8 cellular contexts compared by ENCODE assay signal in genomic region chr11:43943357-43943930, GRCh38. TPM values are rescaled to one million over a fixed set of nuclear protein-coding genes. Genes with fewer than 3 reads are reported as not detected.
DNase-seq lines count a peak whose midpoint lies in the region; ATAC-seq and TF ChIP-seq lines count a peak whose summit lies in the region.

No MANE protein-coding gene starts in this region.

- peak overlapping the region; percentile 81 to 91 (median 88) for H3K4me3 Mint-ChIP-seq in CD8-positive, alpha-beta memory T cell
- peak overlapping the region; percentile 95 to 96 (median 96) for H3K4me3 Mint-ChIP-seq in nephron

- H3K27me3 Mint-ChIP-seq in CD8-positive, alpha-beta memory T cell, result peaks cover 40 to 65% of the 10 kb centered on the region in 2 donors
- peaks cover 66% of the 10 kb centered on the region for H3K27me3 Mint-ChIP-seq in nephron (ENCODE audit: low read depth)

- intact Hi-C loops in dorsolateral prefrontal cortex (cut with DNase I) (loop anchor here in 1 of 2 donors (5.0 kb wide), 2 partner anchors 51 to 94 kb away; no protein-coding TSS in a partner anchor), OCI-LY7 (cut with micrococcal nuclease; ENCODE audit: unreplicated experiment) (no loop called here)

- no peaks in the 10 kb centered on the region for H3K79me2 ChIP-seq in OCI-LY7 (ENCODE audit: insufficient read depth, low read depth, low read length)

- H3K9me3 ChIP-seq in CD8-positive, alpha-beta memory T cell (ENCODE audit: low read length), result no peaks in the 10 kb centered on the region
- H3K9me3 ChIP-seq in OCI-LY7 (ENCODE audit: low read length), result no peaks in the 10 kb centered on the region

- no peaks in the 10 kb centered on the region for H3K9me3 Mint-ChIP-seq in CD8-positive, alpha-beta memory T cell
- H3K9me3 Mint-ChIP-seq in nephron, result no peaks in the 10 kb centered on the region

- H3K4me1 ChIP-seq in CD8-positive, alpha-beta memory T cell (ENCODE audit: insufficient read depth, low read length), result peaks cover 8% of the 10 kb centered on the region
- no peaks in the 10 kb centered on the region for H3K4me1 ChIP-seq in OCI-LY7 (ENCODE audit: insufficient read depth, low read length, poor library complexity, severe bottlenecking)

- H3K36me3 Mint-ChIP-seq in CD8-positive, alpha-beta memory T cell, result peaks cover 0 to 3% (median 0%) of the 10 kb centered on the region in 3 donors
- H3K36me3 Mint-ChIP-seq in nephron (ENCODE audit: low read depth), result no peaks in the 10 kb centered on the region

- H3K4me3 ChIP-seq in CD8-positive, alpha-beta memory T cell (ENCODE audit: low read length), result no peak overlapping the region
- peak overlapping the region; percentile 50 to 79 (median 67) for H3K4me3 ChIP-seq in dorsolateral prefrontal cortex
- H3K4me3 ChIP-seq in OCI-LY7 (ENCODE audit: low read depth, low read length, poor library complexity, severe bottlenecking), result no peak overlapping the region

- TF ChIP-seq CTCF in dorsolateral prefrontal cortex (IDR thresholded peaks at IDR 0.05 in 54 of 56, conservative IDR thresholded peaks at IDR 0.05 in 2 of 56; ENCODE audit: low read depth in 1 of 56, partially characterized antibody in 56 of 56) (peak in 1 of 56 donors; percentile 6), nephron (IDR thresholded peaks at IDR 0.05; ENCODE audit: unreplicated experiment in 3 of 3) (no peak), OCI-LY7 (conservative IDR thresholded peaks at IDR 0.05; ENCODE audit: low read length) (no peak)

- no peaks in the 10 kb centered on the region for H4K20me1 ChIP-seq in OCI-LY7 (ENCODE audit: insufficient read depth, low read length)

- POLR2A ChIA-PET in CD8-positive, alpha-beta memory T cell (lab: Charles Lee), result no interaction called here
- POLR2A ChIA-PET in OCI-LY7 (lab: Charles Lee), result no interaction called here

- H3K9me2 ChIP-seq in OCI-LY7 (ENCODE audit: insufficient read depth, low read length), result no peaks in the 10 kb centered on the region

- H3K4me2 ChIP-seq in OCI-LY7 (ENCODE audit: low read length), result no peak overlapping the region

- no peak overlapping the region for H2AFZ ChIP-seq in OCI-LY7 (ENCODE audit: low read length)

- no peak for DNase-seq in CD8-positive, alpha-beta memory T cell
- DNase-seq in NCI-H69 (lab: John Stamatoyannopoulos, UW) (peak; percentile 59), dorsolateral prefrontal cortex (no peak), OCI-LY7 (ENCODE audit: low spot score) (no peak)

- BruUV-seq in OCI-LY7 (replicated peaks; lab: Mats Ljungman, UMichigan), result no TSS peak

- peaks cover 14 to 20% (median 15%) of the 10 kb centered on the region in 3 donors for H3K4me1 Mint-ChIP-seq in CD8-positive, alpha-beta memory T cell
- peaks cover 23% of the 10 kb centered on the region for H3K4me1 Mint-ChIP-seq in nephron

- peak overlapping the region in 3 of 8 donors; percentile 5 to 53 (median 33) for H3K27ac Mint-ChIP-seq in CD8-positive, alpha-beta memory T cell
- peak overlapping the region in 2 of 3 experiments; percentile 35 to 85 for H3K27ac Mint-ChIP-seq in nephron

- no peak for ATAC-seq in HG03025 (IDR thresholded peaks at IDR 0.05; ENCODE audit: low FRiP score, unreplicated experiment)
- no peak for ATAC-seq in HG02885 (IDR thresholded peaks at IDR 0.05; ENCODE audit: poor library complexity, unreplicated experiment)
- no peak for ATAC-seq in HG03280 (IDR thresholded peaks at IDR 0.05; ENCODE audit: unreplicated experiment)

- no peak overlapping the region for H3K27ac ChIP-seq in CD8-positive, alpha-beta memory T cell (ENCODE audit: low read depth, low read length)
- peak overlapping the region in 53 of 59 donors; percentile 14 to 95 (median 83) for H3K27ac ChIP-seq in dorsolateral prefrontal cortex
- no peak overlapping the region for H3K27ac ChIP-seq in OCI-LY7 (ENCODE audit: low read depth, low read length, poor library complexity, severe bottlenecking)

- H3K36me3 ChIP-seq in CD8-positive, alpha-beta memory T cell (ENCODE audit: insufficient read depth, low read length), result no peaks in the 10 kb centered on the region
- H3K36me3 ChIP-seq in OCI-LY7 (ENCODE audit: insufficient read depth, low read length), result no peaks in the 10 kb centered on the region

- H3K27me3 ChIP-seq in CD8-positive, alpha-beta memory T cell (ENCODE audit: insufficient read depth, low read length, poor library complexity, severe bottlenecking), result peaks cover 19% of the 10 kb centered on the region
- peaks cover 0 to 34% (median 4%) of the 10 kb centered on the region in 45 donors for H3K27me3 ChIP-seq in dorsolateral prefrontal cortex

- CTCF ChIA-PET in CD8-positive, alpha-beta memory T cell (lab: Charles Lee), result interaction anchor here (1.4 kb wide), 1 partner anchor 54 kb away, joined by 3 read pairs; no protein-coding TSS in a partner anchor
- CTCF ChIA-PET in OCI-LY7 (lab: Charles Lee; ENCODE audit: unreplicated experiment), result no interaction called here

RNA-seq across cellular contexts. Expression of gene C11orf96, which starts 1.0 kb away (rescaled TPM):
- total RNA-seq in CD8-positive, alpha-beta memory T cell, result under 1 TPM; 0.29 to 0.31 TPM
- polyA plus RNA-seq in CD8-positive, alpha-beta memory T cell, result not detected
- total RNA-seq in dorsolateral prefrontal cortex, result 100 to 1,000 TPM in 6 of 120 experiments, 10 to 100 TPM in 112, 1 to 10 TPM in 2; 9.0 to 139 (median 26.8) TPM
- total RNA-seq in OCI-LY7 (2014; rRNA removed; shearing (Covaris generic)), result not detected in 2 replicates
- total RNA-seq in OCI-LY7 (2022), result not detected in 2 replicates

Comparison
In these comparisons a context has a peak if more than half of its experiments do, and no peak if none do; other contexts are left out.
1. H3K27ac ChIP-seq: peak in dorsolateral prefrontal cortex (53 of 59); none in CD8-positive, alpha-beta memory T cell (single experiment) and OCI-LY7 (single experiment).
2. H3K4me3 ChIP-seq: peak in dorsolateral prefrontal cortex (59 of 59); none in CD8-positive, alpha-beta memory T cell (single experiment) and OCI-LY7 (single experiment).
3. RNA of gene C11orf96, which starts 1.0 kb away (total RNA-seq): 9.0 to 139 TPM in dorsolateral prefrontal cortex; 0.29 to 0.31 TPM in CD8-positive, alpha-beta memory T cell and not detected in OCI-LY7; every median in the first group is over 4 times any median in the second.